Comparison of ENCODE assay signal across 8 cellular contexts in genomic region chr9:133356391-133357091, GRCh38. TPM values are rescaled to one million over a fixed set of nuclear protein-coding genes. Genes with fewer than 3 reads are reported as not detected.
A peak's percentile ranks its signal among the peaks of the same experiment; 100 is the strongest.
DNase-seq lines count a peak whose midpoint lies in the region; ATAC-seq and TF ChIP-seq lines count a peak whose summit lies in the region.

TSS of gene SURF1 (minus strand) at chr9:133356487. CDS start at chr9:133356453, 34 bp downstream.
TSS of gene SURF2 (plus strand) at chr9:133356550. CDS start at chr9:133356593, 43 bp downstream.

- H3K9me3 Mint-ChIP-seq in activated naive CD4-positive, alpha-beta T cell treated with anti-CD3 and anti-CD28 coated beads for 36 hours: no peaks in the 10 kb centered on the region

- H3K36me3 Mint-ChIP-seq in activated naive CD4-positive, alpha-beta T cell treated with anti-CD3 and anti-CD28 coated beads for 36 hours (ENCODE audit: low read depth): peaks cover 23% of the 10 kb centered on the region

- H3K9me3 ChIP-seq in SK-N-MC (ENCODE audit: low read depth, low read length): no peaks in the 10 kb centered on the region

- TF ChIP-seq CTCF in KMS-11 (conservative IDR thresholded peaks at IDR 0.05; ENCODE audit: low read depth, low read length) (no peak), omental fat pad (IDR thresholded peaks at IDR 0.05) (no peak)

- H3K27ac Mint-ChIP-seq in activated naive CD4-positive, alpha-beta T cell treated with anti-CD3 and anti-CD28 coated beads for 36 hours: peak within 1 kb of the TSS; percentile 81

- no peaks in the 10 kb centered on the region; the same call in 1 of the 2 replicates for H4K20me1 ChIP-seq in KMS-11 (ENCODE audit: insufficient read depth)

- H3K79me2 ChIP-seq in KMS-11 (ENCODE audit: insufficient read depth, low read depth): peaks cover 24% of the 10 kb centered on the region; the same call in 1 of the 2 replicates

- peak within 1 kb of the TSS; percentile 34 for H2AFZ ChIP-seq in KMS-11 (ENCODE audit: low read depth)

- H3K27me3 ChIP-seq in KMS-11 (ENCODE audit: insufficient read depth, low read depth): no peaks in the 10 kb centered on the region

- CTCF ChIA-PET in activated naive CD4-positive, alpha-beta T cell treated with anti-CD3 and anti-CD28 coated beads for 36 hours (lab: Charles Lee): interaction anchor here (0.9 to 6.0 kb wide), 5 partner anchors 15 to 129 kb away, joined by 3 to 48 read pairs (median 3); no protein-coding TSS in a partner anchor

- peak; percentile 68 for ATAC-seq in GM21390 (IDR thresholded peaks at IDR 0.05; ENCODE audit: unreplicated experiment)
- ATAC-seq in omental fat pad (ENCODE audit: low FRiP score): peak; percentile 85

- H3K4me2 ChIP-seq in KMS-11: peak within 1 kb of the TSS; percentile 95

- H3K4me3 ChIP-seq in KMS-11 (IDR thresholded peaks at IDR 0.05; ENCODE audit: insufficient read depth, low read depth, low read length) (no peak within 1 kb of the TSS), SK-N-MC (peak within 1 kb of the TSS; percentile 92)

- H3K36me3 ChIP-seq in KMS-11 (ENCODE audit: insufficient read depth): 0 out of 2 replicates have a peak, but pooled peaks cover 3% of the 10 kb centered on the region
- H3K36me3 ChIP-seq in SK-N-MC (ENCODE audit: insufficient read depth, low read length): peaks cover 30% of the 10 kb centered on the region

- peaks cover 50% of the 10 kb centered on the region for H3K4me1 Mint-ChIP-seq in activated naive CD4-positive, alpha-beta T cell treated with anti-CD3 and anti-CD28 coated beads for 36 hours (ENCODE audit: low read depth)

- peak within 1 kb of the TSS; percentile 82 for H3K4me3 Mint-ChIP-seq in activated naive CD4-positive, alpha-beta T cell treated with anti-CD3 and anti-CD28 coated beads for 36 hours

- H3K9ac ChIP-seq in KMS-11 (peak within 1 kb of the TSS; percentile 50; the same call in 1 of the 2 replicates), SK-N-MC (ENCODE audit: insufficient read length) (peak within 1 kb of the TSS; percentile 85)

- H3K27me3 Mint-ChIP-seq in activated naive CD4-positive, alpha-beta T cell treated with anti-CD3 and anti-CD28 coated beads for 36 hours (ENCODE audit: low read depth): no peaks in the 10 kb centered on the region

- H3K27ac ChIP-seq in KMS-11 (peak within 1 kb of the TSS; percentile 53), SK-N-MC (peak within 1 kb of the TSS; percentile 62; the same call in 1 of the 2 replicates)

- peak; percentile 76 for DNase-seq in COR-L47 (lab: John Stamatoyannopoulos, UW)
- DNase-seq in SK-N-MC (ENCODE audit: low read depth, low spot score): no peak
- peak; percentile 92 for DNase-seq in activated naive CD4-positive, alpha-beta T cell treated with anti-CD3 and anti-CD28 coated beads for 36 hours
- DNase-seq in glomerular endothelial cell (ENCODE audit: extremely low read depth, low read depth, low spot score): no peak
- peak; percentile 52 for DNase-seq in omental fat pad (ENCODE audit: low spot score)
- peak; percentile 80 for DNase-seq in superior temporal gyrus (ENCODE audit: extremely low spot score)

- intact Hi-C loops in activated naive CD4-positive, alpha-beta T cell treated with anti-CD3 and anti-CD28 coated beads for 36 hours (cut with micrococcal nuclease): loop anchor here (1.0 to 5.0 kb wide), 3 partner anchors 8 to 131 kb away; partner anchors contain the start of genes MED22 and RPL7A

- peaks cover 21% of the 10 kb centered on the region for H3K4me1 ChIP-seq in KMS-11 (ENCODE audit: low read depth, poor library complexity, severe bottlenecking)

RNA-seq across cellular contexts. Expression of gene SURF1, which starts in this region (rescaled TPM):
- total RNA-seq in activated naive CD4-positive, alpha-beta T cell treated with anti-CD3 and anti-CD28 coated beads for 36 hours: 10 to 100 TPM; 24.9 to 27.8 TPM
- 16.6 and 27.0 TPM in 2 replicates for total RNA-seq in glomerular endothelial cell
- total RNA-seq in omental fat pad: 10 to 100 TPM; 30.3 to 47.1 (median 41.1) TPM

RNA-seq across cellular contexts. Expression of gene SURF2, which starts in this region (rescaled TPM):
- total RNA-seq in activated naive CD4-positive, alpha-beta T cell treated with anti-CD3 and anti-CD28 coated beads for 36 hours: 10 to 100 TPM; 15.0 to 16.2 TPM
- total RNA-seq in glomerular endothelial cell (21.0 and 24.4 TPM in 2 replicates), omental fat pad (10 to 100 TPM in 3 of 4 donors, 1 to 10 TPM in 1; 8.4 to 25.5 (median 13.4) TPM)

Comparison
In these comparisons a context has a peak if more than half of its experiments do, and no peak if none do; other contexts are left out.
1. DNase-seq: peak in COR-L47 (single experiment), activated naive CD4-positive, alpha-beta T cell treated with anti-CD3 and anti-CD28 coated beads for 36 hours (single experiment), omental fat pad (single experiment) and superior temporal gyrus (single experiment); none in SK-N-MC (single experiment) and glomerular endothelial cell (single experiment).